Comparison of ENCODE assay signal across 8 cellular contexts in genomic region chr7:43904533-43905208, GRCh38. TPM values are rescaled to one million over a fixed set of nuclear protein-coding genes. Genes with fewer than 3 reads are reported as not detected.
DNase-seq lines count a peak whose midpoint lies in the region; ATAC-seq and TF ChIP-seq lines count a peak whose summit lies in the region.
"Had no signal": no experiment of that assay in that cellular context is flagged by ENCODE, and none has a peak within 500 bp of the region (broad histone marks: within the 10 kb centered on the region; RNA-seq: fewer than 3 reads in every experiment).

No MANE protein-coding gene starts in this region.

- TF ChIP-seq CTCF in HEK293 (tag by site-specific recombination; IDR thresholded peaks at IDR 0.05) (no peak), WTC11 (IDR thresholded peaks at IDR 0.05) (no peak), foreskin fibroblast (IDR thresholded peaks at IDR 0.05; ENCODE audit: low read depth, low read length) (no peak), spleen (IDR thresholded peaks at IDR 0.05 in 8 of 11, conservative IDR thresholded peaks at IDR 0.05 in 3 of 11) (no peak)

- no peak overlapping the region; the same call in 1 of the 2 replicates for H3K4me3 ChIP-seq in HEK293 (ENCODE audit: low read depth, low read length)
- H3K4me3 ChIP-seq in foreskin fibroblast (ENCODE audit: low read depth in 1 of 2, low read length in 2 of 2) = peak overlapping the region; percentile 84 to 86
- peak overlapping the region in 4 of 8 donors; percentile 62 to 87 (median 70) for H3K4me3 ChIP-seq in spleen

- 89 to 97% (median 93%) methylated on average over 5 of the region's 5 CpGs for WGBS in spleen, 5 donors

- no peak for ATAC-seq in WTC11
- ATAC-seq: stimulated activated naive B cell treated with anti-CD40 and anti-IgM and Interleukin-4, amounts not matched to agents 10 μg/mL and 1 μg/mL and 100 μg/mL, for 72 hours had no signal

- H3K9me3 Mint-ChIP-seq in WTC11 = no peaks in the 10 kb centered on the region
- H3K9me3 Mint-ChIP-seq: stimulated activated naive B cell treated with anti-CD40 and anti-IgM and Interleukin-4, amounts not matched to agents 10 μg/mL and 1 μg/mL and 100 μg/mL, for 72 hours had no signal

- intact Hi-C loops in spleen (cut with DNase I; ENCODE audit: low total_unique reads) = no loop called here

- no peaks in the 10 kb centered on the region for H3K36me3 Mint-ChIP-seq in WTC11

- POLR2A ChIA-PET in HEK293 (lab: Yijun Ruan, JAX) (interaction anchor here (0.6 to 1.4 kb wide), 2 partner anchors 35 to 88 kb away, joined by 3 to 5 read pairs; partner anchors contain the start of gene MRPS24), WTC11 (lab: Charles Lee) (interaction anchor here (0.5 to 1.2 kb wide), 2 partner anchors 35 to 220 kb away, joined by 4 to 6 read pairs; partner anchors contain the start of gene MRPS24)

- no peak overlapping the region for H3K27ac Mint-ChIP-seq in WTC11

- CTCF ChIA-PET in HEK293 (lab: Yijun Ruan, JAX) (interaction anchor here (0.5 to 0.6 kb wide), 3 partner anchors 32 to 978 kb away, joined by 3 read pairs; no protein-coding TSS in a partner anchor), WTC11 (lab: Charles Lee) (interaction anchor here (1.0 to 1.4 kb wide), 5 partner anchors 10 to 322 kb away, joined by 3 to 6 read pairs (median 3); partner anchors contain the start of gene STK17A)

- H3K27me3 ChIP-seq in spleen (replicated peaks in 1 of 7) = no peaks in the 10 kb centered on the region

- H3K4me1 ChIP-seq in HEK293 (ENCODE audit: control insufficient read depth, insufficient read depth, low read length) (peaks cover 4% of the 10 kb centered on the region; the same call in 1 of the 2 replicates), spleen (peaks cover 12 to 61% (median 29%) of the 10 kb centered on the region in 6 donors)

- peak overlapping the region; percentile 88 for H3K4me3 Mint-ChIP-seq in WTC11

- TF ChIP-seq POLR2A in spleen (IDR thresholded peaks at IDR 0.05) = no peak

- H3K9me3 ChIP-seq in HEK293 (ENCODE audit: control insufficient read depth, insufficient read depth, low read depth, low read length) (no peaks in the 10 kb centered on the region), spleen (no peaks in the 10 kb centered on the region)

- H3K27me3 Mint-ChIP-seq in WTC11 (ENCODE audit: low read depth) = no peaks in the 10 kb centered on the region
- H3K27me3 Mint-ChIP-seq: stimulated activated naive B cell treated with anti-CD40 and anti-IgM and Interleukin-4, amounts not matched to agents 10 μg/mL and 1 μg/mL and 100 μg/mL, for 72 hours had no signal

- H3K27ac ChIP-seq in HEK293 (ENCODE audit: extremely low read depth, low read depth, low read length) (no peak overlapping the region), spleen (peak overlapping the region in 6 of 8 donors; percentile 40 to 89 (median 88))

- H3K36me3 ChIP-seq in HEK293 (ENCODE audit: control insufficient read depth in 2 of 2, insufficient read depth in 1 of 2, low read length in 2 of 2) (peaks cover 3 to 7% of the 10 kb centered on the region in 2 experiments; a peak in 1 of 3 replicates), spleen (no peaks in the 10 kb centered on the region)

- DNase-seq in WTC11 (ENCODE audit: low spot score) (no peak), foreskin fibroblast (peak in 1 of 2 donors; percentile 66), spleen (no peak), COLO829 (ENCODE audit: low spot score) (no peak)
- no peak for DNase-seq in activated effector memory CD4-positive, alpha-beta T cell treated with anti-CD3 and anti-CD28 coated beads, Interleukin-2, amount 50 U/mL, for 16 hours
- no peak for DNase-seq in stimulated activated CD8-positive, alpha-beta memory T cell treated with anti-CD3 and anti-CD28 coated beads, Interleukin-4, amount 100 ng/mL, for 48 hours
- DNase-seq: stimulated activated naive B cell treated with anti-CD40 and anti-IgM and Interleukin-4, amounts not matched to agents 10 μg/mL and 1 μg/mL and 100 μg/mL, for 72 hours had no signal

- peaks cover 42% of the 10 kb centered on the region for H3K4me1 Mint-ChIP-seq in WTC11

TF ChIP-seq in HEK293, 187 proteins besides CTCF, POLR2A, EP300 and RAD21:
- TF ChIP-seq SP7 (tag by site-specific recombination; IDR thresholded peaks at IDR 0.05) = no peak
- TF ChIP-seq SCRT2 (tag by site-specific recombination; IDR thresholded peaks at IDR 0.05) = peak; percentile 86

TF ChIP-seq in WTC11, 78 proteins besides CTCF, POLR2A, EP300 and RAD21 (continues in another document):
- TF ChIP-seq ZNF138 (CRISPR knock-in tag; conservative IDR thresholded peaks at IDR 0.05) (no peak), HMGXB4 (CRISPR knock-in tag; IDR thresholded peaks at IDR 0.05) (no peak), FOXP1 (CRISPR knock-in tag; IDR thresholded peaks at IDR 0.05; ENCODE audit: borderline replicate concordance) (no peak), ZNF671 (CRISPR knock-in tag; IDR thresholded peaks at IDR 0.05) (no peak), FOXJ3 (CRISPR knock-in tag; IDR thresholded peaks at IDR 0.05; ENCODE audit: borderline replicate concordance) (no peak), ZNF317 (CRISPR knock-in tag; IDR thresholded peaks at IDR 0.05; ENCODE audit: borderline replicate concordance, low read depth) (no peak), IRF2 (CRISPR knock-in tag; IDR thresholded peaks at IDR 0.05; ENCODE audit: borderline replicate concordance, low read depth) (no peak), ESRRA (CRISPR knock-in tag; IDR thresholded peaks at IDR 0.05; ENCODE audit: borderline replicate concordance) (no peak), TEAD4 (CRISPR knock-in tag; IDR thresholded peaks at IDR 0.05) (no peak), AR (CRISPR knock-in tag; IDR thresholded peaks at IDR 0.05) (no peak), EMX1 (CRISPR knock-in tag; IDR thresholded peaks at IDR 0.05) (no peak)
- TF ChIP-seq, protein P1, sequence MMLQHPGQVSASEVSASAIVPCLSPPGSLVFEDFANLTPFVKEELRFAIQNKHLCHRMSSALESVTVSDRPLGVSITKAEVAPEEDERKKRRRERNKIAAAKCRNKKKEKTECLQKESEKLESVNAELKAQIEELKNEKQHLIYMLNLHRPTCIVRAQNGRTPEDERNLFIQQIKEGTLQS (CRISPR knock-in tag; conservative IDR thresholded peaks at IDR 0.05) = no peak
- TF ChIP-seq, protein P2, sequence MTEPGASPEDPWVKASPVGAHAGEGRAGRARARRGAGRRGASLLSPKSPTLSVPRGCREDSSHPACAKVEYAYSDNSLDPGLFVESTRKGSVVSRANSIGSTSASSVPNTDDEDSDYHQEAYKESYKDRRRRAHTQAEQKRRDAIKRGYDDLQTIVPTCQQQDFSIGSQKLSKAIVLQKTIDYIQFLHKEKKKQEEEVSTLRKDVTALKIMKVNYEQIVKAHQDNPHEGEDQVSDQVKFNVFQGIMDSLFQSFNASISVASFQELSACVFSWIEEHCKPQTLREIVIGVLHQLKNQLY (CRISPR knock-in tag; IDR thresholded peaks at IDR 0.05) = no peak
- TF ChIP-seq, protein P3, sequence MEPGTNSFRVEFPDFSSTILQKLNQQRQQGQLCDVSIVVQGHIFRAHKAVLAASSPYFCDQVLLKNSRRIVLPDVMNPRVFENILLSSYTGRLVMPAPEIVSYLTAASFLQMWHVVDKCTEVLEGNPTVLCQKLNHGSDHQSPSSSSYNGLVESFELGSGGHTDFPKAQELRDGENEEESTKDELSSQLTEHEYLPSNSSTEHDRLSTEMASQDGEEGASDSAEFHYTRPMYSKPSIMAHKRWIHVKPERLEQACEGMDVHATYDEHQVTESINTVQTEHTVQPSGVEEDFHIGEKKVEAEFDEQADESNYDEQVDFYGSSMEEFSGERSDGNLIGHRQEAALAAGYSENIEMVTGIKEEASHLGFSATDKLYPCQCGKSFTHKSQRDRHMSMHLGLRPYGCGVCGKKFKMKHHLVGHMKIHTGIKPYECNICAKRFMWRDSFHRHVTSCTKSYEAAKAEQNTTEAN (CRISPR knock-in tag; IDR thresholded peaks at IDR 0.05) = no peak

RNA-seq across cellular contexts. Expression of gene URGCP, which starts 1.7 kb away (rescaled TPM):
- 18.3 to 20.2 TPM (median 19.5 TPM) in 3 replicates for total RNA-seq in WTC11 (2021)
- 10 to 100 TPM; 19.8 to 32.1 (median 26.5) TPM for total RNA-seq in spleen
- 10 to 100 TPM in 2 of 3 donors, 1 to 10 TPM in 1; 8.6 to 21.6 (median 15.3) TPM for polyA plus RNA-seq in spleen

RNA-seq across cellular contexts. Expression of gene UBE2D4, which starts 21.6 kb away (rescaled TPM):
- total RNA-seq in WTC11 (2021) = 2.4 to 4.1 TPM (median 3.9 TPM) in 3 replicates
- 10 to 100 TPM; 12.3 to 19.5 (median 15.9) TPM for total RNA-seq in spleen
- 10 to 100 TPM in 1 of 3 donors, 1 to 10 TPM in 2; 8.2 to 12.8 (median 9.6) TPM for polyA plus RNA-seq in spleen

RNA-seq across cellular contexts. Expression of gene MRPS24, which starts 35.4 kb away (rescaled TPM):
- 132 to 141 TPM (median 135 TPM) in 3 replicates for total RNA-seq in WTC11 (2021)
- total RNA-seq in spleen = 10 to 100 TPM; 40.7 to 99.0 (median 50.3) TPM
- polyA plus RNA-seq in spleen = 100 to 1,000 TPM in 2 of 3 donors, 10 to 100 TPM in 1; 73.8 to 121 (median 115) TPM
